ENCODE assay signal across 11 cellular contexts in genomic region chr12:265096-265495, GRCh38. TPM values are rescaled to one million over a fixed set of nuclear protein-coding genes. Genes with fewer than 3 reads are reported as not detected.
"Had no signal": no experiment of that assay in that cellular context is flagged by ENCODE, and none has a peak within 500 bp of the region (broad histone marks: within the 10 kb centered on the region; RNA-seq: fewer than 3 reads in every experiment).

No MANE protein-coding gene starts in this region.

- H3K36me3 Mint-ChIP-seq: IgD-negative memory B cell had no signal

- H3K9me3 Mint-ChIP-seq: HFFc6, IgD-negative memory B cell had no signal

- H3K27ac Mint-ChIP-seq: HFFc6 had no signal

- DNase-seq: GM23248, GOT3, H7, HFFc6, KG1 had no signal

- H2AFZ ChIP-seq: GM23248 had no signal

- ATAC-seq: HCT116, HepG2 had no signal

- H3K9me3 ChIP-seq: HAP-1 had no signal

- H3K36me3 ChIP-seq: HAP-1 had no signal

- H3K4me3 Mint-ChIP-seq: HFFc6, IgD-negative memory B cell had no signal

- H3K27ac ChIP-seq: GM23248 had no signal

- H3K4me3 ChIP-seq: GM23248, HAP-1, K562 had no signal

- H3K4me1 ChIP-seq: HAP-1 had no signal

- H3K9ac ChIP-seq: GM23248 had no signal

RNA-seq across cellular contexts. Expression of gene SLC6A13, which starts 2.5 kb away (rescaled TPM):
- total RNA-seq: GM23248, H7, HFFc6, HT-29 had no signal
- polyA plus RNA-seq: GM23248, IgD-negative memory B cell had no signal

RNA-seq across cellular contexts. Expression of gene SLC6A12, which starts 51.1 kb away (rescaled TPM):
- total RNA-seq: GM23248, HFFc6, HT-29, K562 had no signal
- polyA plus RNA-seq: GM23248, IgD-negative memory B cell, K562 had no signal
